6 cellular contexts compared by ENCODE assay signal in genomic region chr7:34952822-34953221, GRCh38.
"Had no signal": no experiment of that assay in that cellular context is flagged by ENCODE, and none has a peak within 500 bp of the region (broad histone marks: within the 10 kb centered on the region; RNA-seq: fewer than 3 reads in every experiment).

No MANE protein-coding gene starts in this region.

- DNase-seq: GDM1, GF-D8 had no signal

- FAIRE-seq: GM12878, GM12891, GM12892, GM18507 had no signal

- ATAC-seq: GM12878 had no signal

- H3K4me3 ChIP-seq: GM12878 had no signal
